In genomic region chr10:120195984-120196712, GRCh38 we compare ENCODE assay signal across 18 cellular contexts.
"Had no signal": no experiment of that assay in that cellular context is flagged by ENCODE, and none has a peak within 500 bp of the region (broad histone marks: within the 10 kb centered on the region; RNA-seq: fewer than 3 reads in every experiment).

No MANE protein-coding gene starts in this region.

- H3K4me3 Mint-ChIP-seq: naive B cell had no signal

- H3K4me1 ChIP-seq: colonic mucosa, esophagus squamous epithelium, spleen, suprapubic skin, thyroid gland had no signal

- H3K27me3 Mint-ChIP-seq: naive B cell had no signal

- H3K36me3 ChIP-seq: colonic mucosa, esophagus squamous epithelium, spleen, suprapubic skin, thyroid gland had no signal

- H3K4me3 ChIP-seq: colonic mucosa, esophagus squamous epithelium, lung, spleen, suprapubic skin, thyroid gland had no signal

- ATAC-seq: left colon, left ventricle myocardium superior, sciatic nerve had no signal

- DNase-seq: colonic mucosa; dermis blood vessel endothelial cell; esophagus squamous epithelium; foreskin fibroblast; kidney; left colon; left ventricle myocardium superior; mesendoderm; naive B cell; spleen; stimulated activated CD4-positive, alpha-beta T cell treated with anti-CD3 and anti-CD28 coated beads, Interleukin-15, amount 100 ng/mL, for 24 hours; stimulated activated CD4-positive, alpha-beta T cell treated with anti-CD3 and anti-CD28 coated beads, Interleukin-1b, Interleukin-23, amount 100 ng/mL, for 48 hours; stimulated activated CD4-positive, alpha-beta T cell treated with anti-CD3 and anti-CD28 coated beads, Interleukin-4, amount 100 ng/mL, for 24 hours; stimulated activated naive CD4-positive, alpha-beta T cell; thyroid gland had no signal

- H3K4me1 Mint-ChIP-seq: naive B cell had no signal

- H3K27me3 ChIP-seq: colonic mucosa, esophagus squamous epithelium, spleen, suprapubic skin, thyroid gland had no signal

- H3K36me3 Mint-ChIP-seq: naive B cell had no signal

- H3K27ac ChIP-seq: colonic mucosa, esophagus squamous epithelium, spleen, suprapubic skin, thyroid gland had no signal

- H3K9me3 ChIP-seq: colonic mucosa, esophagus squamous epithelium, spleen, suprapubic skin, thyroid gland had no signal
